ENCODE assay signal across 21 cellular contexts in the genomic region with DNA sequence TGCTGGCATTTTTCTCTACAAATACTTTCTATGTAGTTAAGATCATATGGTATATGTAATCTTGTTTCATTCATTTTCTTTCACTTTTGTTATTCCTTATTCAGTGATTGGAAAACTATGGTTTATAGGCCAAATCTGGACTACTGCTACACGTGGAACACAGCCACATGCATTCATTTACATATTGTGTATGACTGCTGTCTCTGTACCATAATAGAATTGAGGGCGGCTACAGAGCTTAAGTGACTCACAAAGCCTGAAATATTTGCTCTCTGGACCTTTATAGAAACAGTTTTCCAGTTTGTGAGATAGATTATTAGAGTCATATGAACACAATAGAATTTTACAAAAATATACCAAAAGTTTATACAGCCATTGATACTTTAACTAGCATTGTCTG.
A peak's percentile ranks its signal among the peaks of the same experiment; 100 is the strongest.
DNase-seq lines count a peak whose midpoint lies in the region; FAIRE-seq lines count a peak whose summit lies in the region.
"Had no signal": no experiment of that assay in that cellular context is flagged by ENCODE, and none has a peak within 500 bp of the region (broad histone marks: within the 10 kb centered on the region; RNA-seq: fewer than 3 reads in every experiment).

No MANE protein-coding gene starts in this region.

- no peaks in the 10 kb centered on the region for H3K9me3 ChIP-seq in small intestine (ENCODE audit: control insufficient read depth, low read depth)
- H3K9me3 ChIP-seq: BLaER1 treated with 17β-estradiol and CSF1 and Interleukin-3, amounts not matched to agents 10 nM and 100 nM; suprapubic skin had no signal

- no peaks in the 10 kb centered on the region for H3K27me3 ChIP-seq in small intestine (ENCODE audit: control insufficient read depth in 2 of 2, insufficient read depth in 2 of 2, low read length in 2 of 2)
- H3K27me3 ChIP-seq: BLaER1 treated with 17β-estradiol and CSF1 and Interleukin-3, amounts not matched to agents 10 nM and 100 nM; suprapubic skin had no signal

- DNase-seq in DMS 273 (lab: John Stamatoyannopoulos, UW; ENCODE audit: unreplicated experiment) (peak; percentile 23), DMS 273 treated with DMSO at 0.1 percent for 48 hours (lab: John Stamatoyannopoulos, UW) (no peak), SW480 (ENCODE audit: low spot score) (peak; percentile 80), fibroblast of peridontal ligament (ENCODE audit: extremely low read depth) (peak; percentile 57), small intestine (peak; percentile 27), activated gamma-delta T cell treated with Interleukin-2 at 50 U/mL for 16 hours (no peak), NOMO-1 (lab: John Stamatoyannopoulos, UW; ENCODE audit: unreplicated experiment in 2 of 2) (no peak)
- DNase-seq in activated naive CD4-positive, alpha-beta T cell (lab: John Stamatoyannopoulos, UW), result no peak
- DNase-seq: activated CD4-positive, alpha-beta T cell treated with anti-CD3 and anti-CD28 coated beads, Interleukin-2, amount 50 U/mL, for 4 hours; activated naive CD4-positive, alpha-beta T cell treated with anti-CD3 and anti-CD28 coated beads, Interleukin-2, amount 10 ng/mL, durations not matched to agents 7 days and 5 days; DMS153; dorsolateral prefrontal cortex; erythroblast; GOT3; NCI-H1694; NCI-H2227 treated with DMSO at 0.1 percent for 48 hours; SIG-M5 had no signal

- H3K4me1 ChIP-seq in small intestine (ENCODE audit: control insufficient read depth in 2 of 2, insufficient read depth in 1 of 2, low read depth in 1 of 2, low read length in 1 of 2), result no peaks in the 10 kb centered on the region

- H3K36me3 ChIP-seq in small intestine (ENCODE audit: control insufficient read depth in 2 of 2, insufficient read depth in 2 of 2, low read length in 2 of 2), result no peaks in the 10 kb centered on the region
- H3K36me3 ChIP-seq: BLaER1 treated with 17β-estradiol and CSF1 and Interleukin-3, amounts not matched to agents 10 nM and 100 nM; suprapubic skin had no signal

- no peak for FAIRE-seq in small intestine (lab: Jason Lieb, UNC)

- 15 to 20% (median 16%) methylated on average over 2 of the region's 2 CpGs for WGBS in small intestine, 3 donors

- no peak overlapping the region for H3K4me3 ChIP-seq in small intestine (ENCODE audit: low read depth in 1 of 2, low read length in 2 of 2)
- H3K4me3 ChIP-seq: BLaER1 treated with 17β-estradiol and CSF1 and Interleukin-3, amounts not matched to agents 10 nM and 100 nM; dorsolateral prefrontal cortex; suprapubic skin had no signal

- H3K27ac ChIP-seq in small intestine (ENCODE audit: low read depth in 1 of 2, low read length in 1 of 2), result no peak overlapping the region
- H3K27ac ChIP-seq: 22Rv1, dorsolateral prefrontal cortex, suprapubic skin, VCaP had no signal

Comparison
In these comparisons a context has a peak if more than half of its experiments do, and no peak if none do; other contexts are left out.
1. DNase-seq: peak in DMS 273 (single experiment), SW480 (single experiment), fibroblast of peridontal ligament (single experiment) and small intestine (single experiment); none in DMS 273 treated with DMSO at 0.1 percent for 48 hours (single experiment), activated gamma-delta T cell treated with Interleukin-2 at 50 U/mL for 16 hours (single experiment), NOMO-1 (0 of 2) and activated naive CD4-positive, alpha-beta T cell (0 of 4).